In genomic region chr22:38861170-38861874, GRCh38 we compare ENCODE assay signal across 19 cellular contexts. TPM values are rescaled to one million over a fixed set of nuclear protein-coding genes. Genes with fewer than 3 reads are reported as not detected.
A peak's percentile ranks its signal among the peaks of the same experiment; 100 is the strongest.
DNase-seq lines count a peak whose midpoint lies in the region; ATAC-seq and TF ChIP-seq lines count a peak whose summit lies in the region.
"Had no signal": no experiment of that assay in that cellular context is flagged by ENCODE, and none has a peak within 500 bp of the region (broad histone marks: within the 10 kb centered on the region; RNA-seq: fewer than 3 reads in every experiment).

No MANE protein-coding gene starts in this region.

- no peak overlapping the region for H3K4me3 Mint-ChIP-seq in glutamatergic neuron (ENCODE audit: unreplicated experiment)
- H3K4me3 Mint-ChIP-seq: activated T-cell treated with anti-CD3 and anti-CD28 coated beads, Interleukin-2, amount 50 U/mL, for 4 hours; natural killer cell treated with Interleukin-12 subunit alpha and Interleukin-12 subunit beta and Interleukin-15 and Interleukin-18, amount 100 ng/mL, for 72 hours had no signal

- H3K27me3 ChIP-seq in WERI-Rb-1 (ENCODE audit: insufficient read depth, low read depth, severe bottlenecking): no peaks in the 10 kb centered on the region
- H3K27me3 ChIP-seq: thyroid gland had no signal

- peaks cover 7% of the 10 kb centered on the region for H3K27me3 Mint-ChIP-seq in glutamatergic neuron (ENCODE audit: unreplicated experiment)
- H3K27me3 Mint-ChIP-seq: natural killer cell treated with Interleukin-12 subunit alpha and Interleukin-12 subunit beta and Interleukin-15 and Interleukin-18, amount 100 ng/mL, for 72 hours had no signal

- ATAC-seq in HG02759 (IDR thresholded peaks at IDR 0.05; ENCODE audit: unreplicated experiment): no peak
- ATAC-seq: left ventricle myocardium superior had no signal

- DNase-seq in AG20443 (ENCODE audit: low spot score): peak; percentile 47
- DNase-seq in WERI-Rb-1: no peak
- DNase-seq in glutamatergic neuron: peak; percentile 13
- no peak for DNase-seq in DMS153 treated with DMSO at 0.1 percent for 48 hours (lab: John Stamatoyannopoulos, UW; ENCODE audit: unreplicated experiment)
- DNase-seq in DMS114 treated with DMSO at 0.1 percent for 48 hours (lab: John Stamatoyannopoulos, UW; ENCODE audit: unreplicated experiment): no peak
- no peak for DNase-seq in EL
- DNase-seq: activated CD4-positive, alpha-beta T cell treated with anti-CD3 and anti-CD28 coated beads for 1 hour; activated T-cell treated with anti-CD3 and anti-CD28 coated beads, Interleukin-2, amount 50 U/mL, for 4 hours; DMS153; hippocampal formation; left ventricle myocardium superior; NCI-H1092; NCI-H524; thyroid gland had no signal

- H3K27ac Mint-ChIP-seq in glutamatergic neuron (ENCODE audit: unreplicated experiment): no peak overlapping the region
- H3K27ac Mint-ChIP-seq: natural killer cell treated with Interleukin-12 subunit alpha and Interleukin-12 subunit beta and Interleukin-15 and Interleukin-18, amount 100 ng/mL, for 72 hours had no signal

- peaks cover 12% of the 10 kb centered on the region for H3K4me1 Mint-ChIP-seq in glutamatergic neuron (ENCODE audit: low read depth, unreplicated experiment)

- H3K4me3 ChIP-seq in WERI-Rb-1 (ENCODE audit: low read depth, low read length): no peak overlapping the region
- H3K4me3 ChIP-seq: SJSA1, skin epidermis, thyroid gland had no signal

- TF ChIP-seq CTCF in GM12872 (IDR thresholded peaks at IDR 0.05; ENCODE audit: insufficient read depth, low read depth, low read length) (0 out of 3 replicates have a peak, but pooled peaks have one; percentile 5), WERI-Rb-1 (IDR thresholded peaks at IDR 0.05; ENCODE audit: low read depth, low read length) (peak; percentile 11; the same call in 1 of the 2 replicates), glutamatergic neuron (IDR thresholded peaks at IDR 0.05; ENCODE audit: partially characterized antibody, unreplicated experiment) (no peak)

- H3K9me3 ChIP-seq in WERI-Rb-1 (ENCODE audit: severe bottlenecking): no peaks in the 10 kb centered on the region
- H3K9me3 ChIP-seq: SJSA1, thyroid gland had no signal

- no peak overlapping the region for H3K27ac ChIP-seq in WERI-Rb-1
- H3K27ac ChIP-seq: SJSA1, skin epidermis, thyroid gland had no signal

- peaks cover 4% of the 10 kb centered on the region for H3K36me3 Mint-ChIP-seq in glutamatergic neuron (ENCODE audit: unreplicated experiment)
- H3K36me3 Mint-ChIP-seq: natural killer cell treated with Interleukin-12 subunit alpha and Interleukin-12 subunit beta and Interleukin-15 and Interleukin-18, amount 100 ng/mL, for 72 hours had no signal

- peaks cover 20% of the 10 kb centered on the region for H3K36me3 ChIP-seq in WERI-Rb-1

- peaks cover 7% of the 10 kb centered on the region for H3K9me3 Mint-ChIP-seq in glutamatergic neuron (ENCODE audit: unreplicated experiment)
- H3K9me3 Mint-ChIP-seq: activated T-cell treated with anti-CD3 and anti-CD28 coated beads, Interleukin-2, amount 50 U/mL, for 4 hours; natural killer cell treated with Interleukin-12 subunit alpha and Interleukin-12 subunit beta and Interleukin-15 and Interleukin-18, amount 100 ng/mL, for 72 hours had no signal

RNA-seq across cellular contexts. Expression of gene CBX6, which starts 10.7 kb away (rescaled TPM):
- 27.6 TPM for total RNA-seq in glutamatergic neuron (ENCODE audit: unreplicated experiment)

RNA-seq across cellular contexts. Expression of gene NPTXR, which starts 17.5 kb away (rescaled TPM):
- total RNA-seq in glutamatergic neuron (ENCODE audit: unreplicated experiment): 9.2 TPM

Comparison
In these comparisons a context has a peak if more than half of its experiments do, and no peak if none do; other contexts are left out.
1. DNase-seq: peak in AG20443 (single experiment) and glutamatergic neuron (single experiment); none in WERI-Rb-1 (single experiment), DMS153 treated with DMSO at 0.1 percent for 48 hours (single experiment), DMS114 treated with DMSO at 0.1 percent for 48 hours (single experiment) and EL (single experiment).